8 cellular contexts compared by ENCODE assay signal in genomic region chr3:182794455-182794773, GRCh38. TPM values are rescaled to one million over a fixed set of nuclear protein-coding genes. Genes with fewer than 3 reads are reported as not detected.
DNase-seq lines count a peak whose midpoint lies in the region; ATAC-seq lines count a peak whose summit lies in the region.

No MANE protein-coding gene starts in this region.

- no peak overlapping the region for H3K9ac ChIP-seq in iPS-15b (ENCODE audit: low read depth, low read length)

- ATAC-seq in stimulated activated naive CD8-positive, alpha-beta T cell treated with anti-CD3 and anti-CD28 coated beads, Interleukin-15, amount 100 ng/mL, for 72 hours = no peak
- ATAC-seq in HG03196 (IDR thresholded peaks at IDR 0.05; ENCODE audit: unreplicated experiment) = no peak

- POLR2A ChIA-PET in activated CD4-positive, alpha-beta memory T cell treated with anti-CD3 and anti-CD28 coated beads for 36 hours (lab: Charles Lee) = interaction anchor here (0.6 to 1.3 kb wide), 4 partner anchors 8 to 304 kb away, joined by 3 to 7 read pairs (median 3); no protein-coding TSS in a partner anchor

- DNase-seq in NCI-H1105 treated with DMSO at 0.1 percent for 48 hours (lab: John Stamatoyannopoulos, UW) (peak; percentile 41), NCI-H1105 (lab: John Stamatoyannopoulos, UW) (no peak), NCI-H345 treated with DMSO at 0.1 percent for 48 hours (lab: John Stamatoyannopoulos, UW; ENCODE audit: unreplicated experiment) (no peak)
- no peak for DNase-seq in activated CD4-positive, alpha-beta memory T cell treated with anti-CD3 and anti-CD28 coated beads for 36 hours
- no peak for DNase-seq in stimulated activated naive CD8-positive, alpha-beta T cell treated with anti-CD3 and anti-CD28 coated beads, Interleukin-15, amount 100 ng/mL, for 72 hours
- no peak for DNase-seq in activated CD4-positive, alpha-beta T cell treated with anti-CD3 and anti-CD28 coated beads, Interleukin-2, amount 50 U/mL, for 1 hour

- H3K9me3 ChIP-seq in iPS-15b (ENCODE audit: control insufficient read depth, insufficient read depth, low read length) = no peaks in the 10 kb centered on the region

- intact Hi-C loops in activated CD4-positive, alpha-beta memory T cell treated with anti-CD3 and anti-CD28 coated beads for 36 hours (cut with micrococcal nuclease) = loop anchor here (5.0 to 10.0 kb wide), 5 partner anchors 82 to 1080 kb away; partner anchors contain the start of genes KLHL24, MCCC1 and SOX2

- H3K4me1 Mint-ChIP-seq in activated CD4-positive, alpha-beta memory T cell treated with anti-CD3 and anti-CD28 coated beads for 36 hours (ENCODE audit: low read depth) = peaks cover 33% of the 10 kb centered on the region
- H3K4me1 Mint-ChIP-seq in stimulated activated naive CD8-positive, alpha-beta T cell treated with anti-CD3 and anti-CD28 coated beads, Interleukin-15, amount 100 ng/mL, for 72 hours = peaks cover 34% of the 10 kb centered on the region

- H3K4me3 ChIP-seq in iPS-15b (ENCODE audit: low read depth, low read length) = peak overlapping the region; percentile 95

- H3K27me3 Mint-ChIP-seq in activated CD4-positive, alpha-beta memory T cell treated with anti-CD3 and anti-CD28 coated beads for 36 hours = no peaks in the 10 kb centered on the region
- H3K27me3 Mint-ChIP-seq in stimulated activated naive CD8-positive, alpha-beta T cell treated with anti-CD3 and anti-CD28 coated beads, Interleukin-15, amount 100 ng/mL, for 72 hours = no peaks in the 10 kb centered on the region

- peaks cover 20% of the 10 kb centered on the region for H3K27me3 ChIP-seq in iPS-15b (ENCODE audit: control insufficient read depth, insufficient read depth, low read length)

- H3K27ac Mint-ChIP-seq in activated CD4-positive, alpha-beta memory T cell treated with anti-CD3 and anti-CD28 coated beads for 36 hours = peak overlapping the region; percentile 94
- peak overlapping the region; percentile 96 for H3K27ac Mint-ChIP-seq in stimulated activated naive CD8-positive, alpha-beta T cell treated with anti-CD3 and anti-CD28 coated beads, Interleukin-15, amount 100 ng/mL, for 72 hours

- peak overlapping the region; percentile 86 for H3K4me3 Mint-ChIP-seq in activated CD4-positive, alpha-beta memory T cell treated with anti-CD3 and anti-CD28 coated beads for 36 hours
- H3K4me3 Mint-ChIP-seq in stimulated activated naive CD8-positive, alpha-beta T cell treated with anti-CD3 and anti-CD28 coated beads, Interleukin-15, amount 100 ng/mL, for 72 hours = peak overlapping the region; percentile 88 to 89

- CTCF ChIA-PET in activated CD4-positive, alpha-beta memory T cell treated with anti-CD3 and anti-CD28 coated beads for 36 hours (lab: Charles Lee) = interaction anchor here (2.2 kb wide), 1 partner anchor 43 kb away, joined by 6 read pairs; no protein-coding TSS in a partner anchor

- H3K9me3 Mint-ChIP-seq in activated CD4-positive, alpha-beta memory T cell treated with anti-CD3 and anti-CD28 coated beads for 36 hours = no peaks in the 10 kb centered on the region
- H3K9me3 Mint-ChIP-seq in stimulated activated naive CD8-positive, alpha-beta T cell treated with anti-CD3 and anti-CD28 coated beads, Interleukin-15, amount 100 ng/mL, for 72 hours = no peaks in the 10 kb centered on the region

- no peaks in the 10 kb centered on the region for H3K36me3 ChIP-seq in iPS-15b (ENCODE audit: control insufficient read depth, insufficient read depth, low read length)

- H3K36me3 Mint-ChIP-seq in activated CD4-positive, alpha-beta memory T cell treated with anti-CD3 and anti-CD28 coated beads for 36 hours = peaks cover 6% of the 10 kb centered on the region

- no peaks in the 10 kb centered on the region for H3K4me1 ChIP-seq in iPS-15b (ENCODE audit: control insufficient read depth, insufficient read depth, low read length)

RNA-seq across cellular contexts. Expression of gene ATP11B, which starts 1.1 kb away (rescaled TPM):
- 10 to 100 TPM; 93.9 to 96.0 TPM for total RNA-seq in activated CD4-positive, alpha-beta memory T cell treated with anti-CD3 and anti-CD28 coated beads for 36 hours
